Comparison of ENCODE assay signal across 1 cellular context in the genomic region with DNA sequence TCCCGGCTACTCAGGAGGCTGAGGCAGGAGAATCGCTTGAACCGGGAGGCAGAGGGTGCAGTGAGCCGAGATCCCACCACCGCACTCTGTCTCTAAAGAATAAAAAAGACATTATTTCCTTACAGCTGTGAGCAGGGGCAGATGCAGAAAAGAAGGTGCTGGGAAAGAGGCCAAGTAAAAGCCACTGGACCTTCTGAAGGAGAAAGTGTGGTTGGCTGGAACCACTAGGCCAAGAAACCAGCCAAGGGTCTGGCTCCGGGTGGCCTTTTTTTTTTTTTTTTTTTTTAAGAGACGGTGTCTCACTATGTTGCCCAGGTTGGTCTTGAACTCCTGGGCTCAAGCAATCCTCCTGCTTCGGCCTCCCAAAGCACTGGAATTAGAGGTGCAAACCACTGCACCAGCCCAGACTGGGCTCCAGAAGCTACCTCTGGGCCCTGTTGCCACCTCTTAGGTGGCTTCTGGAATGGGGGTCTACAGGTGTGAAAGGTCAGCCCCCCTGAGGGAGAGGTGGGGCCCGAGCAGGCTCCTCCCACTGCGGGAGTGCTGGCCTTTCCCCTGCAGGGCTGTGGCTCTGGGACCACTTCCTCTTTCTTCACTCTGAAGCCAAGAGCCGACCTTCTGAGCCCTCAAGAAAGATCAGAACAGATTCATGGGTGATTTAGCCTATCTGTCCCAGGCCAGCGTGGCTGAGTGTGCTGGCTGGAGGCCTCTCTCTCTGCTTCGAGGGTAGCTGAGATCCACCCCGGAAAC.
TF ChIP-seq lines count a peak whose summit lies in the region.

A gene with protein sequence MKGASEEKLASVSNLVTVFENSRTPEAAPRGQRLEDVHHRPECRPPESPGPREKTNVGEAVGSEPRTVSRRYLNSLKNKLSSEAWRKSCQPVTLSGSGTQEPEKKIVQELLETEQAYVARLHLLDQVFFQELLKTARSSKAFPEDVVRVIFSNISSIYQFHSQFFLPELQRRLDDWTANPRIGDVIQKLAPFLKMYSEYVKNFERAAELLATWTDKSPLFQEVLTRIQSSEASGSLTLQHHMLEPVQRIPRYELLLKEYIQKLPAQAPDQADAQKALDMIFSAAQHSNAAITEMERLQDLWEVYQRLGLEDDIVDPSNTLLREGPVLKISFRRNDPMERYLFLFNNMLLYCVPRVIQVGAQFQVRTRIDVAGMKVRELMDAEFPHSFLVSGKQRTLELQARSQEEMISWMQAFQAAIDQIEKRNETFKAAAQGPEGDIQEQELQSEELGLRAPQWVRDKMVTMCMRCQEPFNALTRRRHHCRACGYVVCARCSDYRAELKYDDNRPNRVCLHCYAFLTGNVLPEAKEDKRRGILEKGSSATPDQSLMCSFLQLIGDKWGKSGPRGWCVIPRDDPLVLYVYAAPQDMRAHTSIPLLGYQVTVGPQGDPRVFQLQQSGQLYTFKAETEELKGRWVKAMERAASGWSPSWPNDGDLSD (plus strand): TSS at position 595 of the 750 bp plus-strand sequence. CDS start 163 bp downstream, outside the sequence.

TF ChIP-seq in GM12878, 131 proteins besides CTCF, POLR2A, EP300 and RAD21 (continued from another document and continues in another):
- TF ChIP-seq, protein P1, sequence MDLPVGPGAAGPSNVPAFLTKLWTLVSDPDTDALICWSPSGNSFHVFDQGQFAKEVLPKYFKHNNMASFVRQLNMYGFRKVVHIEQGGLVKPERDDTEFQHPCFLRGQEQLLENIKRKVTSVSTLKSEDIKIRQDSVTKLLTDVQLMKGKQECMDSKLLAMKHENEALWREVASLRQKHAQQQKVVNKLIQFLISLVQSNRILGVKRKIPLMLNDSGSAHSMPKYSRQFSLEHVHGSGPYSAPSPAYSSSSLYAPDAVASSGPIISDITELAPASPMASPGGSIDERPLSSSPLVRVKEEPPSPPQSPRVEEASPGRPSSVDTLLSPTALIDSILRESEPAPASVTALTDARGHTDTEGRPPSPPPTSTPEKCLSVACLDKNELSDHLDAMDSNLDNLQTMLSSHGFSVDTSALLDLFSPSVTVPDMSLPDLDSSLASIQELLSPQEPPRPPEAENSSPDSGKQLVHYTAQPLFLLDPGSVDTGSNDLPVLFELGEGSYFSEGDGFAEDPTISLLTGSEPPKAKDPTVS (IDR thresholded peaks at IDR 0.05; ENCODE audit: low read depth, low read length): no peak
- TF ChIP-seq MYC (IDR thresholded peaks at IDR 0.05; ENCODE audit: insufficient read depth, insufficient read length, insufficient replicate concordance, low read length, severe bottlenecking): no peak
- TF ChIP-seq, protein P2, sequence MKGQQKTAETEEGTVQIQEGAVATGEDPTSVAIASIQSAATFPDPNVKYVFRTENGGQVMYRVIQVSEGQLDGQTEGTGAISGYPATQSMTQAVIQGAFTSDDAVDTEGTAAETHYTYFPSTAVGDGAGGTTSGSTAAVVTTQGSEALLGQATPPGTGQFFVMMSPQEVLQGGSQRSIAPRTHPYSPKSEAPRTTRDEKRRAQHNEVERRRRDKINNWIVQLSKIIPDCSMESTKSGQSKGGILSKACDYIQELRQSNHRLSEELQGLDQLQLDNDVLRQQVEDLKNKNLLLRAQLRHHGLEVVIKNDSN (IDR thresholded peaks at IDR 0.05; ENCODE audit: borderline replicate concordance, extremely low read length, insufficient read depth, low read depth, low read length): no peak
- no peak for TF ChIP-seq RAD51 (IDR thresholded peaks at IDR 0.05)
- peak; percentile 11; the same call in 1 of the 2 replicates for TF ChIP-seq EED (IDR thresholded peaks at IDR 0.05; ENCODE audit: low read depth)
- TF ChIP-seq TBL1XR1 (IDR thresholded peaks at IDR 0.05; ENCODE audit: low read depth, low read length): no peak
- TF ChIP-seq, protein P3, sequence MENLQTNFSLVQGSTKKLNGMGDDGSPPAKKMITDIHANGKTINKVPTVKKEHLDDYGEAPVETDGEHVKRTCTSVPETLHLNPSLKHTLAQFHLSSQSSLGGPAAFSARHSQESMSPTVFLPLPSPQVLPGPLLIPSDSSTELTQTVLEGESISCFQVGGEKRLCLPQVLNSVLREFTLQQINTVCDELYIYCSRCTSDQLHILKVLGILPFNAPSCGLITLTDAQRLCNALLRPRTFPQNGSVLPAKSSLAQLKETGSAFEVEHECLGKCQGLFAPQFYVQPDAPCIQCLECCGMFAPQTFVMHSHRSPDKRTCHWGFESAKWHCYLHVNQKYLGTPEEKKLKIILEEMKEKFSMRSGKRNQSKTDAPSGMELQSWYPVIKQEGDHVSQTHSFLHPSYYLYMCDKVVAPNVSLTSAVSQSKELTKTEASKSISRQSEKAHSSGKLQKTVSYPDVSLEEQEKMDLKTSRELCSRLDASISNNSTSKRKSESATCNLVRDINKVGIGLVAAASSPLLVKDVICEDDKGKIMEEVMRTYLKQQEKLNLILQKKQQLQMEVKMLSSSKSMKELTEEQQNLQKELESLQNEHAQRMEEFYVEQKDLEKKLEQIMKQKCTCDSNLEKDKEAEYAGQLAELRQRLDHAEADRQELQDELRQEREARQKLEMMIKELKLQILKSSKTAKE (IDR thresholded peaks at IDR 0.05; ENCODE audit: low read depth, poor library complexity, severe bottlenecking): no peak
- TF ChIP-seq KLF5 (IDR thresholded peaks at IDR 0.05; ENCODE audit: partially characterized antibody): no peak
- TF ChIP-seq IKZF2 (IDR thresholded peaks at IDR 0.05): peak in 1 of 2 experiments; percentile 23; a peak in 1 of 4 replicates
- TF ChIP-seq ESRRA (IDR thresholded peaks at IDR 0.05; ENCODE audit: low read length): no peak
- no peak for TF ChIP-seq CEBPB (IDR thresholded peaks at IDR 0.05; ENCODE audit: borderline replicate concordance in 1 of 2, low read depth in 2 of 2, low read length in 2 of 2)
- no peak for TF ChIP-seq ZNF207 (IDR thresholded peaks at IDR 0.05; ENCODE audit: borderline replicate concordance)
- TF ChIP-seq TCF7 (IDR thresholded peaks at IDR 0.05; ENCODE audit: borderline replicate concordance): no peak
- no peak for TF ChIP-seq SUPT20H (IDR thresholded peaks at IDR 0.05; ENCODE audit: borderline replicate concordance, control insufficient read depth, low read depth, low read length)
- TF ChIP-seq PAX8 (IDR thresholded peaks at IDR 0.05): no peak
- no peak for TF ChIP-seq EZH2 (IDR thresholded peaks at IDR 0.05; ENCODE audit: borderline replicate concordance, control insufficient read depth, low read depth, low read length)
- no peak for TF ChIP-seq POU2F2 (IDR thresholded peaks at IDR 0.05; ENCODE audit: borderline replicate concordance, low read depth, low read length)
- no peak for TF ChIP-seq TCF12 (IDR thresholded peaks at IDR 0.05; ENCODE audit: low read depth, low read length)
- no peak for TF ChIP-seq SMAD1 (IDR thresholded peaks at IDR 0.05; ENCODE audit: low read depth, partially characterized antibody)
- TF ChIP-seq BCL11A (IDR thresholded peaks at IDR 0.05; ENCODE audit: low read depth, low read length): no peak
- TF ChIP-seq STAT1 (conservative IDR thresholded peaks at IDR 0.05): no peak
- TF ChIP-seq NR2C2 (IDR thresholded peaks at IDR 0.05; ENCODE audit: borderline replicate concordance, control insufficient read depth, insufficient read length, low read depth): no peak
- peak; percentile 26; the same call in 1 of the 2 replicates for TF ChIP-seq ZNF217 (IDR thresholded peaks at IDR 0.05)
- TF ChIP-seq, protein P4, sequence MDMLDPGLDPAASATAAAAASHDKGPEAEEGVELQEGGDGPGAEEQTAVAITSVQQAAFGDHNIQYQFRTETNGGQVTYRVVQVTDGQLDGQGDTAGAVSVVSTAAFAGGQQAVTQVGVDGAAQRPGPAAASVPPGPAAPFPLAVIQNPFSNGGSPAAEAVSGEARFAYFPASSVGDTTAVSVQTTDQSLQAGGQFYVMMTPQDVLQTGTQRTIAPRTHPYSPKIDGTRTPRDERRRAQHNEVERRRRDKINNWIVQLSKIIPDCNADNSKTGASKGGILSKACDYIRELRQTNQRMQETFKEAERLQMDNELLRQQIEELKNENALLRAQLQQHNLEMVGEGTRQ (IDR thresholded peaks at IDR 0.05; ENCODE audit: borderline replicate concordance, low read depth, low read length): no peak
- TF ChIP-seq, protein P5, sequence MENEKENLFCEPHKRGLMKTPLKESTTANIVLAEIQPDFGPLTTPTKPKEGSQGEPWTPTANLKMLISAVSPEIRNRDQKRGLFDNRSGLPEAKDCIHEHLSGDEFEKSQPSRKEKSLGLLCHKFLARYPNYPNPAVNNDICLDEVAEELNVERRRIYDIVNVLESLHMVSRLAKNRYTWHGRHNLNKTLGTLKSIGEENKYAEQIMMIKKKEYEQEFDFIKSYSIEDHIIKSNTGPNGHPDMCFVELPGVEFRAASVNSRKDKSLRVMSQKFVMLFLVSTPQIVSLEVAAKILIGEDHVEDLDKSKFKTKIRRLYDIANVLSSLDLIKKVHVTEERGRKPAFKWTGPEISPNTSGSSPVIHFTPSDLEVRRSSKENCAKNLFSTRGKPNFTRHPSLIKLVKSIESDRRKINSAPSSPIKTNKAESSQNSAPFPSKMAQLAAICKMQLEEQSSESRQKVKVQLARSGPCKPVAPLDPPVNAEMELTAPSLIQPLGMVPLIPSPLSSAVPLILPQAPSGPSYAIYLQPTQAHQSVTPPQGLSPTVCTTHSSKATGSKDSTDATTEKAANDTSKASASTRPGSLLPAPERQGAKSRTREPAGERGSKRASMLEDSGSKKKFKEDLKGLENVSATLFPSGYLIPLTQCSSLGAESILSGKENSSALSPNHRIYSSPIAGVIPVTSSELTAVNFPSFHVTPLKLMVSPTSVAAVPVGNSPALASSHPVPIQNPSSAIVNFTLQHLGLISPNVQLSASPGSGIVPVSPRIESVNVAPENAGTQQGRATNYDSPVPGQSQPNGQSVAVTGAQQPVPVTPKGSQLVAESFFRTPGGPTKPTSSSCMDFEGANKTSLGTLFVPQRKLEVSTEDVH (IDR thresholded peaks at IDR 0.05; ENCODE audit: low read depth, partially characterized antibody): no peak
- TF ChIP-seq, protein P6, sequence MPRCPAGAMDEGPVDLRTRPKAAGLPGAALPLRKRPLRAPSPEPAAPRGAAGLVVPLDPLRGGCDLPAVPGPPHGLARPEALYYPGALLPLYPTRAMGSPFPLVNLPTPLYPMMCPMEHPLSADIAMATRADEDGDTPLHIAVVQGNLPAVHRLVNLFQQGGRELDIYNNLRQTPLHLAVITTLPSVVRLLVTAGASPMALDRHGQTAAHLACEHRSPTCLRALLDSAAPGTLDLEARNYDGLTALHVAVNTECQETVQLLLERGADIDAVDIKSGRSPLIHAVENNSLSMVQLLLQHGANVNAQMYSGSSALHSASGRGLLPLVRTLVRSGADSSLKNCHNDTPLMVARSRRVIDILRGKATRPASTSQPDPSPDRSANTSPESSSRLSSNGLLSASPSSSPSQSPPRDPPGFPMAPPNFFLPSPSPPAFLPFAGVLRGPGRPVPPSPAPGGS (IDR thresholded peaks at IDR 0.05; ENCODE audit: borderline replicate concordance, insufficient read depth, low read depth, low read length, poor library complexity, severe bottlenecking): no peak
- no peak for TF ChIP-seq CREM (IDR thresholded peaks at IDR 0.05; ENCODE audit: low read depth)
- TF ChIP-seq, protein P7, sequence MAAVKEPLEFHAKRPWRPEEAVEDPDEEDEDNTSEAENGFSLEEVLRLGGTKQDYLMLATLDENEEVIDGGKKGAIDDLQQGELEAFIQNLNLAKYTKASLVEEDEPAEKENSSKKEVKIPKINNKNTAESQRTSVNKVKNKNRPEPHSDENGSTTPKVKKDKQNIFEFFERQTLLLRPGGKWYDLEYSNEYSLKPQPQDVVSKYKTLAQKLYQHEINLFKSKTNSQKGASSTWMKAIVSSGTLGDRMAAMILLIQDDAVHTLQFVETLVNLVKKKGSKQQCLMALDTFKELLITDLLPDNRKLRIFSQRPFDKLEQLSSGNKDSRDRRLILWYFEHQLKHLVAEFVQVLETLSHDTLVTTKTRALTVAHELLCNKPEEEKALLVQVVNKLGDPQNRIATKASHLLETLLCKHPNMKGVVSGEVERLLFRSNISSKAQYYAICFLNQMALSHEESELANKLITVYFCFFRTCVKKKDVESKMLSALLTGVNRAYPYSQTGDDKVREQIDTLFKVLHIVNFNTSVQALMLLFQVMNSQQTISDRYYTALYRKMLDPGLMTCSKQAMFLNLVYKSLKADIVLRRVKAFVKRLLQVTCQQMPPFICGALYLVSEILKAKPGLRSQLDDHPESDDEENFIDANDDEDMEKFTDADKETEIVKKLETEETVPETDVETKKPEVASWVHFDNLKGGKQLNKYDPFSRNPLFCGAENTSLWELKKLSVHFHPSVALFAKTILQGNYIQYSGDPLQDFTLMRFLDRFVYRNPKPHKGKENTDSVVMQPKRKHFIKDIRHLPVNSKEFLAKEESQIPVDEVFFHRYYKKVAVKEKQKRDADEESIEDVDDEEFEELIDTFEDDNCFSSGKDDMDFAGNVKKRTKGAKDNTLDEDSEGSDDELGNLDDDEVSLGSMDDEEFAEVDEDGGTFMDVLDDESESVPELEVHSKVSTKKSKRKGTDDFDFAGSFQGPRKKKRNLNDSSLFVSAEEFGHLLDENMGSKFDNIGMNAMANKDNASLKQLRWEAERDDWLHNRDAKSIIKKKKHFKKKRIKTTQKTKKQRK (IDR thresholded peaks at IDR 0.05; ENCODE audit: low read depth, low read length): no peak
- TF ChIP-seq CBFB (IDR thresholded peaks at IDR 0.05; ENCODE audit: low read depth): no peak
- TF ChIP-seq DPF2 (IDR thresholded peaks at IDR 0.05): peak; percentile 64
- TF ChIP-seq ETV6 (conservative IDR thresholded peaks at IDR 0.05 in 1 of 2, IDR thresholded peaks at IDR 0.05 in 1 of 2; ENCODE audit: borderline replicate concordance in 1 of 2, low read depth in 1 of 2): 0 out of 4 replicates have a peak, but pooled peaks of 1 of the 2 experiments have one; percentile 9
- no peak for TF ChIP-seq CHD1 (IDR thresholded peaks at IDR 0.05; ENCODE audit: low read depth, low read length)
- TF ChIP-seq MEF2B (IDR thresholded peaks at IDR 0.05; ENCODE audit: partially characterized antibody, poor library complexity, severe bottlenecking): peak; percentile 11
- TF ChIP-seq MTA3 (IDR thresholded peaks at IDR 0.05; ENCODE audit: borderline replicate concordance, low read length): no peak
- TF ChIP-seq CHD4 (IDR thresholded peaks at IDR 0.05): no peak
- TF ChIP-seq ASH2L (IDR thresholded peaks at IDR 0.05; ENCODE audit: borderline replicate concordance, low read depth): no peak
- no peak for TF ChIP-seq TCF3 (IDR thresholded peaks at IDR 0.05; ENCODE audit: borderline replicate concordance, insufficient read depth, low read depth, low read length)
- TF ChIP-seq, protein P8, sequence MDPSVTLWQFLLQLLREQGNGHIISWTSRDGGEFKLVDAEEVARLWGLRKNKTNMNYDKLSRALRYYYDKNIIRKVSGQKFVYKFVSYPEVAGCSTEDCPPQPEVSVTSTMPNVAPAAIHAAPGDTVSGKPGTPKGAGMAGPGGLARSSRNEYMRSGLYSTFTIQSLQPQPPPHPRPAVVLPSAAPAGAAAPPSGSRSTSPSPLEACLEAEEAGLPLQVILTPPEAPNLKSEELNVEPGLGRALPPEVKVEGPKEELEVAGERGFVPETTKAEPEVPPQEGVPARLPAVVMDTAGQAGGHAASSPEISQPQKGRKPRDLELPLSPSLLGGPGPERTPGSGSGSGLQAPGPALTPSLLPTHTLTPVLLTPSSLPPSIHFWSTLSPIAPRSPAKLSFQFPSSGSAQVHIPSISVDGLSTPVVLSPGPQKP (IDR thresholded peaks at IDR 0.05; ENCODE audit: low read depth, low read length): no peak
- TF ChIP-seq CHD2 (IDR thresholded peaks at IDR 0.05; ENCODE audit: borderline replicate concordance, low read depth, low read length): no peak
- TF ChIP-seq NFXL1 (IDR thresholded peaks at IDR 0.05; ENCODE audit: borderline replicate concordance): no peak
- peak; percentile 73 for TF ChIP-seq POLR2AphosphoS5 (IDR thresholded peaks at IDR 0.05; ENCODE audit: low read length)
